ENCODE assay signal across 8 cellular contexts in genomic region chr7:157339777-157340677, GRCh38. TPM values are rescaled to one million over a fixed set of nuclear protein-coding genes. Genes with fewer than 3 reads are reported as not detected.
DNase-seq lines count a peak whose midpoint lies in the region; TF ChIP-seq lines count a peak whose summit lies in the region.

No MANE protein-coding gene starts in this region.

- H3K36me3 ChIP-seq in HUES48 (ENCODE audit: control insufficient read depth, insufficient read depth, low read length) (peaks cover 14% of the 10 kb centered on the region), SJCRH30 (peaks cover 16% of the 10 kb centered on the region), trophoblast cell (ENCODE audit: control insufficient read depth in 1 of 2, insufficient read depth in 2 of 2, low read length in 2 of 2) (peaks cover 0 to 6% of the 10 kb centered on the region in 2 experiments), uterus (no peaks in the 10 kb centered on the region)

- H2BK5ac ChIP-seq in trophoblast cell (ENCODE audit: low read depth, low read length, poor library complexity), result no peak overlapping the region

- peak overlapping the region; percentile 73 for H3K4ac ChIP-seq in trophoblast cell (ENCODE audit: low read depth, low read length)

- H2BK12ac ChIP-seq in trophoblast cell (ENCODE audit: low read length), result no peak overlapping the region

- H3K27ac ChIP-seq in HUES48 (ENCODE audit: low read depth, low read length) (peak overlapping the region; percentile 20), SJCRH30 (no peak overlapping the region), trophoblast cell (ENCODE audit: low read depth, low read length) (no peak overlapping the region), uterus (peak overlapping the region in 1 of 2 donors; percentile 7)

- no peak overlapping the region for H4K12ac ChIP-seq in trophoblast cell (ENCODE audit: low read depth, low read length)

- H3K4me1 ChIP-seq in HUES48 (ENCODE audit: control insufficient read depth, insufficient read depth, low read length) (peaks cover 32% of the 10 kb centered on the region), SJCRH30 (peaks cover 7% of the 10 kb centered on the region), trophoblast cell (ENCODE audit: control insufficient read depth in 1 of 2, insufficient read depth in 2 of 2, low read length in 2 of 2) (peaks cover 6 to 7% of the 10 kb centered on the region in 2 experiments), uterus (peaks cover 0 to 4% of the 10 kb centered on the region in 2 donors)

- peaks cover 43% of the 10 kb centered on the region for H3K79me2 ChIP-seq in trophoblast cell (ENCODE audit: control insufficient read depth, insufficient read depth, low read length, poor library complexity)

- no peak overlapping the region for H3K4me2 ChIP-seq in trophoblast cell (ENCODE audit: low read length)

- H3K9me3 ChIP-seq in HUES48 (ENCODE audit: control insufficient read depth, insufficient read depth, low read length) (no peaks in the 10 kb centered on the region), SJCRH30 (replicated peaks) (no peaks in the 10 kb centered on the region), trophoblast cell (ENCODE audit: insufficient read depth, low read depth, low read length) (no peaks in the 10 kb centered on the region), uterus (no peaks in the 10 kb centered on the region)

- DNase-seq in NCI-H2227 (lab: John Stamatoyannopoulos, UW; ENCODE audit: unreplicated experiment) (peak; percentile 60), NCI-H2227 treated with DMSO at 0.1 percent for 48 hours (lab: John Stamatoyannopoulos, UW) (no peak), SJCRH30 (peak; percentile 54 to 83), germinal center (ENCODE audit: low spot score) (peak; percentile 72), trophoblast cell (peak; percentile 62 to 93), uterus (peak; percentile 65 to 68)
- DNase-seq in activated naive CD4-positive, alpha-beta T cell treated with anti-CD3 and anti-CD28 coated beads, Interleukin-2, amount 50 U/mL, for 16 hours, result peak; percentile 69

- no peaks in the 10 kb centered on the region for H3K27me3 ChIP-seq in HUES48 (ENCODE audit: control insufficient read depth, insufficient read depth, low read length)
- H3K27me3 ChIP-seq in SJCRH30, result no peaks in the 10 kb centered on the region
- H3K27me3 ChIP-seq in trophoblast cell (ENCODE audit: insufficient read depth, low read length), result no peaks in the 10 kb centered on the region
- no peaks in the 10 kb centered on the region for H3K27me3 ChIP-seq in uterus

- H4K91ac ChIP-seq in trophoblast cell (ENCODE audit: low read depth, low read length), result no peak overlapping the region

- no peak for TF ChIP-seq POLR2A in uterus (IDR thresholded peaks at IDR 0.05)

- no peak overlapping the region for H3K18ac ChIP-seq in trophoblast cell (ENCODE audit: low read length)

- peaks cover 7% of the 10 kb centered on the region for H3K79me1 ChIP-seq in trophoblast cell (ENCODE audit: low read length)

- intact Hi-C loops in uterus (cut with DNase I; ENCODE audit: low total_unique reads), result no loop called here

- H3K23ac ChIP-seq in trophoblast cell (ENCODE audit: low read length), result no peak overlapping the region

- no peak overlapping the region for H2BK120ac ChIP-seq in trophoblast cell (ENCODE audit: insufficient read depth, low read length, poor library complexity)

- WGBS in trophoblast cell (ENCODE audit: extremely low coverage, insufficient coverage, insufficient read length), result no CpG with 5 or more reads among the region's 25 CpGs

- H3K9ac ChIP-seq in HUES48 (ENCODE audit: low read depth, low read length) (no peak overlapping the region), trophoblast cell (ENCODE audit: low read length) (no peak overlapping the region)

- H4K8ac ChIP-seq in trophoblast cell (ENCODE audit: low read depth, low read length), result no peak overlapping the region

- H3K14ac ChIP-seq in trophoblast cell (ENCODE audit: low read length), result no peak overlapping the region

- H2AFZ ChIP-seq in trophoblast cell (ENCODE audit: insufficient read depth, low read length, poor library complexity), result no peak overlapping the region

- H3K4me3 ChIP-seq in HUES48 (ENCODE audit: low read depth, low read length), result peak overlapping the region; percentile 37
- no peak overlapping the region for H3K4me3 ChIP-seq in SJCRH30
- H3K4me3 ChIP-seq in trophoblast cell (ENCODE audit: low read depth, low read length), result no peak overlapping the region
- H3K4me3 ChIP-seq in uterus, result no peak overlapping the region

- H2AK5ac ChIP-seq in trophoblast cell (ENCODE audit: low read length), result no peak overlapping the region

- TF ChIP-seq CTCF in uterus (IDR thresholded peaks at IDR 0.05), result peak; percentile 61 to 82 (median 76)

RNA-seq across cellular contexts. Expression of gene DNAJB6, which starts 3.2 kb away (rescaled TPM):
- 107 and 121 TPM in 2 replicates for total RNA-seq in SJCRH30 (2014; rRNA removed; shearing (Covaris generic))
- 169 and 171 TPM in 2 replicates for polyA plus RNA-seq in trophoblast cell (2013)
- 100 to 1,000 TPM in 3 of 4 donors, 10 to 100 TPM in 1; 63.5 to 125 (median 107) TPM for total RNA-seq in uterus
